In the genomic region with DNA sequence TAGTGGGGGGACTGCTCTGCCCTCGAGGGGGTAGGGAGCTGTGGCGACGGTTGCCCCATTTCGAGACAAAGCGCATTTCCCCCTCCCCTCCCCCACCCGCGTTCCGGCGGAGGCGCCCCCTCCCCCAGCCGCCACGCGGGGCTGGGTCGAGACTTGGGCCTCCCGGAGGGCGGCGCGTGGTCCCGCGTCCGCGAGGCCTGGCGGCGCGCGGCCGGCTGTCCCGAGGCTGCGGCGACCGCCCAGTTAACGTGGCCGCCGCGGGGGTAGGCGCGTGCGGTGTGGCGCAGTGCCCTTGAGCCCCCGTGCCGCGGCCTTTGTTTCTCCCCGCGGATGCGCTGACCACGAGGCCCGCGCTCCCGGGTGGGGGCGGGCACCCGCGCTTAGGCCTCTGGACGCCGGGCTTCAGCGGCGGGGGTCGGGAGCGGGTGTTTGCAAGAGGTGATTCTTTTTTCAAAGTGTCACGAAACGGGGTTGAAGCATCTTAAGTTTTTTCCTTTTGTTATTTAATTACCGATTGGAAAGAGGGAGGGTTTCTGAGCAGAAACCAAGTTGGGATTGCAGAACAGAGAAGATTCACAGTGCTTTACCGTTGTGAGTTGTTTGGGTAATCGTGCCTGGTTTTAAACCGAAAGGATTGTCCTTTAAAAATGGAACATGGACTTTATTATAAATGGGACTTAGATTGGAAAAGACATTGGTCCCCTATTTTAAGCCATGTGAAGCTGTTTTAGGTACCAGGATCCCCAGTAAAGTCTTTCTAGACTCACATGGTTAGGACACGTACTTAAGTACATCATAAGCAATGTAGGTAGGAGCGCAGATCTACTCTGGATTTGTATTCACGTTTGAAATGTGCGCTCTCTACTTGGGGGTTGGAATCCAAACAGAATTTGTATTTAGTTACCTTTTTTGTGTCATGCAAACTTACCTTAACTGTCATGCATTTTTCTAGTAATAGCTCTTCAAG, we compare ENCODE assay signal across 8 cellular contexts. TPM values are rescaled to one million over a fixed set of nuclear protein-coding genes. Genes with fewer than 3 reads are reported as not detected.
DNase-seq lines count a peak whose midpoint lies in the region; ATAC-seq and TF ChIP-seq lines count a peak whose summit lies in the region.

No MANE protein-coding gene starts in this region.

- DNase-seq in GM03348 (ENCODE audit: low spot score) (peak; percentile 75), right atrium auricular region (ENCODE audit: low spot score) (no peak), posterior vena cava (ENCODE audit: low spot score) (peak; percentile 89), aorta (peak; percentile 75 to 88)
- DNase-seq in activated naive CD8-positive, alpha-beta T cell treated with anti-CD3 and anti-CD28 coated beads, Interleukin-2, amount 50 U/mL, for 16 hours (ENCODE audit: low read depth, low spot score) = peak; percentile 49

- no peak for TF ChIP-seq CTCF in right atrium auricular region (IDR thresholded peaks at IDR 0.05)

- 1% methylated on average over 45 to 68 of the region's 68 CpGs for WGBS in aorta, 2 donors

- H3K36me3 ChIP-seq in right atrium auricular region = peaks cover 20% of the 10 kb centered on the region
- H3K36me3 ChIP-seq in aorta (ENCODE audit: control insufficient read depth in 1 of 2, insufficient read depth in 2 of 2, low read length in 1 of 2) = no peaks in the 10 kb centered on the region

- H3K27me3 ChIP-seq in right atrium auricular region = no peaks in the 10 kb centered on the region
- H3K27me3 ChIP-seq in aorta (ENCODE audit: control insufficient read depth in 1 of 2, insufficient read depth in 2 of 2, low read length in 1 of 2) = no peaks in the 10 kb centered on the region

- H3K4me3 ChIP-seq in right atrium auricular region (peak overlapping the region; percentile 82 to 98), aorta (ENCODE audit: low read length in 2 of 2) (peak overlapping the region; percentile 93 to 95)

- ATAC-seq in HG02973 (IDR thresholded peaks at IDR 0.05; ENCODE audit: unreplicated experiment) (peak; percentile 3), aorta (ENCODE audit: low FRiP score) (peak; percentile 3), HG03469 (IDR thresholded peaks at IDR 0.05; ENCODE audit: unreplicated experiment) (no peak)

- H3K27ac ChIP-seq in right atrium auricular region (peak overlapping the region; percentile 100), aorta (ENCODE audit: low read depth in 1 of 2, low read length in 2 of 2) (peak overlapping the region; percentile 72 to 75)

- H3K4me1 ChIP-seq in right atrium auricular region (peaks cover 0 to 33% of the 10 kb centered on the region in 2 donors), aorta (ENCODE audit: control insufficient read depth in 1 of 2, insufficient read depth in 2 of 2, low read length in 2 of 2) (peaks cover 0 to 3% of the 10 kb centered on the region in 2 donors)

- H3K9me3 ChIP-seq in right atrium auricular region (no peaks in the 10 kb centered on the region), aorta (ENCODE audit: control insufficient read depth, low read length) (no peaks in the 10 kb centered on the region)

- intact Hi-C loops in posterior vena cava (cut with DNase I) (loop anchor here in 1 of 2 donors (10.0 kb wide), 1 partner anchor 962 kb away; a partner anchor contains a TSS), aorta (cut with DNase I) (loop anchor here (10.0 kb wide), 2 partner anchors 952 to 962 kb away; a partner anchor contains a TSS)

- 0 out of 2 replicates have a peak, but pooled peaks have one; percentile 9 for TF ChIP-seq POLR2A in Raji (IDR thresholded peaks at IDR 0.05; ENCODE audit: insufficient read depth, low read depth, low read length)

RNA-seq across cellular contexts. Expression of a gene that starts 0.8 kb away (rescaled TPM):
- 10 to 100 TPM; 37.9 to 43.3 TPM for total RNA-seq in right atrium auricular region
- 10 to 100 TPM; 74.2 to 94.8 TPM for total RNA-seq in posterior vena cava
- 10 to 100 TPM; 74.8 to 86.6 TPM for total RNA-seq in aorta
- 100 to 1,000 TPM in 1 of 2 donors, 10 to 100 TPM in 1; 83.0 to 143 TPM for polyA plus RNA-seq in aorta

RNA-seq across cellular contexts. Expression of a gene that starts 1.8 kb away (rescaled TPM):
- total RNA-seq in right atrium auricular region (100 to 1,000 TPM; 124 to 160 TPM), posterior vena cava (100 to 1,000 TPM; 269 to 275 TPM), aorta (100 to 1,000 TPM; 332 to 354 TPM)
- 100 to 1,000 TPM; 345 to 392 TPM for polyA plus RNA-seq in aorta

RNA-seq across cellular contexts. Expression of a gene that starts 50.3 kb away (rescaled TPM):
- total RNA-seq in right atrium auricular region (1 to 10 TPM in 1 of 2 donors, under 1 TPM in 1; 0.63 to 1.8 TPM), posterior vena cava (1 to 10 TPM; 1.8 to 2.0 TPM), aorta (1 to 10 TPM; 1.8 to 3.1 TPM)
- polyA plus RNA-seq in aorta = 1 to 10 TPM in 1 of 2 donors, under 1 TPM in 1; 0.38 to 1.1 TPM
